ENCODE assay signal across 26 cellular contexts in the genomic region with DNA sequence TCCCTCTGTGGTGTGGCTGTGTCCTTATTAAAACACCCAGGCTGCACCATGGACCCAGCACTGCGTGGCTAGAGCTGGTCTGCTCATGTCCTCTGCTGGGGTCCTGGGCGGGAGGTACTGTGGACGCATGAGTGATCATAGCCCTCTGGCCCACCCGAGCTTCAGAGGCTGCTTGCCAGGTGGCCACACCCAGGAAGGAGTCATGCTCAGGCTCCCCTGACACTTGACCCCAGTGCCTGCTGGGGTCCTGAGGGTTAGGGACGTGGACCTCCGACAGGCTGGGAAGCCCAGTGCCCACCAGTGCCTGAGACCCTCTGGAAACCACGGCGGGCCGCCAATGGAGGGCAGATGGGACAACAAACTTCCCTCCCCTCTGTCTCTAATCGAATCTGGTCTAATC.
"Had no signal": no experiment of that assay in that cellular context is flagged by ENCODE, and none has a peak within 500 bp of the region (broad histone marks: within the 10 kb centered on the region; RNA-seq: fewer than 3 reads in every experiment).

No MANE protein-coding gene starts in this region.

- H3K36me3 ChIP-seq: adrenal gland, breast epithelium, esophagus muscularis mucosa, gastroesophageal sphincter, heart right ventricle, pancreas, thoracic aorta, upper lobe of left lung had no signal

- H3K9me3 ChIP-seq: adrenal gland, breast epithelium, esophagus muscularis mucosa, gastroesophageal sphincter, heart right ventricle, mucosa of descending colon, pancreas, thoracic aorta, upper lobe of left lung had no signal

- H3K36me3 Mint-ChIP-seq: activated CD4-positive, alpha-beta memory T cell treated with anti-CD3 and anti-CD28 coated beads for 36 hours; memory B cell; naive B cell had no signal

- DNase-seq: activated CD4-positive, alpha-beta memory T cell treated with anti-CD3 and anti-CD28 coated beads for 36 hours; activated CD4-positive, alpha-beta T cell treated with anti-CD3 and anti-CD28 coated beads for 1 hour; activated naive CD4-positive, alpha-beta T cell treated with Interleukin-2 at 50 U/mL for 16 hours; adrenal gland; cerebellar nuclear complex; effector CD8-positive, alpha-beta T cell; heart right ventricle; kidney glomerular epithelial cell; left ventricle myocardium superior; naive B cell; stimulated activated CD4-positive, alpha-beta T cell treated with anti-CD3 and anti-CD28 coated beads, Interleukin-12 subunit alpha, Interleukin-12 subunit beta, amount 100 ng/mL, for 4 hours; stimulated activated CD4-positive, alpha-beta T cell treated with anti-CD3 and anti-CD28 coated beads, Interleukin-1b, Interleukin-23, amount 100 ng/mL, for 48 hours; stimulated activated CD8-positive, alpha-beta memory T cell treated with anti-CD3 and anti-CD28 coated beads, Interleukin-4, amount 100 ng/mL, for 48 hours had no signal

- H3K27me3 ChIP-seq: adrenal gland, breast epithelium, gastroesophageal sphincter, heart right ventricle, pancreas, upper lobe of left lung had no signal

- H3K4me1 ChIP-seq: adrenal gland, breast epithelium, pancreas had no signal

- H3K27ac Mint-ChIP-seq: activated CD4-positive, alpha-beta memory T cell treated with anti-CD3 and anti-CD28 coated beads for 36 hours; dendritic cell treated with granulocyte-macrophage colony-stimulating factor and Interleukin-4, amounts not matched to agents 40 ng/mL and 50 ng/mL, for 4 days; memory B cell; stimulated activated naive CD8-positive, alpha-beta T cell treated with anti-CD3 and anti-CD28 coated beads, Interleukin-15, Interleukin-2, amounts not matched to agents 100 ng/mL and 50 ng/mL, for 24 hours; T-helper 17 cell had no signal

- FAIRE-seq: astrocyte, pancreas had no signal

- H3K9me3 Mint-ChIP-seq: activated CD4-positive, alpha-beta memory T cell treated with anti-CD3 and anti-CD28 coated beads for 36 hours; dendritic cell treated with granulocyte-macrophage colony-stimulating factor and Interleukin-4, amounts not matched to agents 40 ng/mL and 50 ng/mL, for 4 days; memory B cell; stimulated activated naive CD8-positive, alpha-beta T cell treated with anti-CD3 and anti-CD28 coated beads, Interleukin-15, Interleukin-2, amounts not matched to agents 100 ng/mL and 50 ng/mL, for 24 hours had no signal

- H3K4me3 ChIP-seq: adrenal gland, breast epithelium, esophagus muscularis mucosa, gastroesophageal sphincter, heart right ventricle, mucosa of descending colon, pancreas, thoracic aorta, upper lobe of left lung had no signal

- ATAC-seq: gastroesophageal sphincter, heart right ventricle, left ventricle myocardium superior, mucosa of descending colon, pancreas, T-helper 17 cell had no signal

- H3K4me3 Mint-ChIP-seq: activated CD4-positive, alpha-beta memory T cell treated with anti-CD3 and anti-CD28 coated beads for 36 hours; dendritic cell treated with granulocyte-macrophage colony-stimulating factor and Interleukin-4, amounts not matched to agents 40 ng/mL and 50 ng/mL, for 4 days; memory B cell; naive B cell; stimulated activated naive CD8-positive, alpha-beta T cell treated with anti-CD3 and anti-CD28 coated beads, Interleukin-15, Interleukin-2, amounts not matched to agents 100 ng/mL and 50 ng/mL, for 24 hours; T-helper 17 cell had no signal

- H3K27ac ChIP-seq: adrenal gland, breast epithelium, esophagus muscularis mucosa, gastroesophageal sphincter, heart right ventricle, pancreas, thoracic aorta, upper lobe of left lung, VCaP had no signal

- H3K4me1 Mint-ChIP-seq: memory B cell, naive B cell, T-helper 17 cell had no signal

- H3K27me3 Mint-ChIP-seq: memory B cell; naive B cell; stimulated activated naive CD8-positive, alpha-beta T cell treated with anti-CD3 and anti-CD28 coated beads, Interleukin-15, Interleukin-2, amounts not matched to agents 100 ng/mL and 50 ng/mL, for 24 hours had no signal
